ENCODE assay signal across 23 cellular contexts in genomic region chr1:37403166-37403565, GRCh38.
DNase-seq lines count a peak whose midpoint lies in the region; ATAC-seq and TF ChIP-seq lines count a peak whose summit lies in the region.
"Had no signal": no experiment of that assay in that cellular context is flagged by ENCODE, and none has a peak within 500 bp of the region (broad histone marks: within the 10 kb centered on the region; RNA-seq: fewer than 3 reads in every experiment).

No MANE protein-coding gene starts in this region.

- H3K4me1 Mint-ChIP-seq in endodermal cell: no peaks in the 10 kb centered on the region
- H3K4me1 Mint-ChIP-seq in stimulated activated naive B cell treated with anti-CD40 and anti-IgM and Interleukin-4, amounts not matched to agents 10 μg/mL and 1 μg/mL and 100 μg/mL, for 72 hours: no peaks in the 10 kb centered on the region
- H3K4me1 Mint-ChIP-seq: T-cell had no signal

- no peak overlapping the region for H2BK120ac ChIP-seq in neuronal stem cell (ENCODE audit: low read depth, low read length)

- H3K9ac ChIP-seq in endodermal cell (ENCODE audit: extremely low read depth, low read length, poor library complexity, severe bottlenecking) (no peak overlapping the region), neuronal stem cell (ENCODE audit: low read depth, low read length, poor library complexity) (no peak overlapping the region)
- H3K9ac ChIP-seq: BLaER1 treated with 17β-estradiol and CSF1 and Interleukin-3, amounts not matched to agents 10 nM and 100 nM had no signal

- H3K23ac ChIP-seq in neuronal stem cell (ENCODE audit: low read depth, low read length, poor library complexity): no peak overlapping the region

- no peak overlapping the region for H4K91ac ChIP-seq in neuronal stem cell (ENCODE audit: low read depth, low read length, poor library complexity)

- H3K14ac ChIP-seq in neuronal stem cell (ENCODE audit: low read length): no peak overlapping the region

- no peak overlapping the region for H3K4ac ChIP-seq in neuronal stem cell (ENCODE audit: low read length)

- H2AFZ ChIP-seq in neuronal stem cell (ENCODE audit: low read length): no peak overlapping the region

- no peak overlapping the region for H3K27ac Mint-ChIP-seq in endodermal cell
- no peak overlapping the region for H3K27ac Mint-ChIP-seq in stimulated activated naive B cell treated with anti-CD40 and anti-IgM and Interleukin-4, amounts not matched to agents 10 μg/mL and 1 μg/mL and 100 μg/mL, for 72 hours
- H3K27ac Mint-ChIP-seq: CD4-positive, alpha-beta T cell; T-cell had no signal

- H3K27me3 ChIP-seq in endodermal cell (ENCODE audit: control insufficient read depth, insufficient read depth, low read length, poor library complexity, severe bottlenecking): no peaks in the 10 kb centered on the region
- H3K27me3 ChIP-seq in neuronal stem cell (ENCODE audit: control insufficient read depth in 3 of 3, insufficient read depth in 3 of 3, low read depth in 1 of 3, low read length in 3 of 3): peaks cover 0 to 46% (median 0%) of the 10 kb centered on the region in 3 experiments
- H3K27me3 ChIP-seq: BLaER1 treated with 17β-estradiol and CSF1 and Interleukin-3, amounts not matched to agents 10 nM and 100 nM had no signal

- no peak overlapping the region for H4K8ac ChIP-seq in neuronal stem cell (ENCODE audit: low read depth, low read length)

- ATAC-seq in stimulated activated naive B cell treated with anti-CD40 and anti-IgM and Interleukin-4, amounts not matched to agents 10 μg/mL and 1 μg/mL and 100 μg/mL, for 72 hours (replicated peaks): no peak
- no peak for ATAC-seq in HG03159 (IDR thresholded peaks at IDR 0.05; ENCODE audit: unreplicated experiment)
- ATAC-seq: K562, T-cell had no signal

- no peak overlapping the region for H3K27ac ChIP-seq in endodermal cell (ENCODE audit: low read depth, low read length)
- no peak overlapping the region for H3K27ac ChIP-seq in neuronal stem cell (replicated peaks; ENCODE audit: low read length)
- H3K27ac ChIP-seq: BLaER1 treated with 17β-estradiol and CSF1 and Interleukin-3, amounts not matched to agents 10 nM and 100 nM had no signal

- H3K4me3 ChIP-seq in NB4 (ENCODE audit: low read depth, low read length) (no peak overlapping the region), endodermal cell (ENCODE audit: low read length) (no peak overlapping the region), neuronal stem cell (ENCODE audit: low read length in 2 of 2) (no peak overlapping the region)
- H3K4me3 ChIP-seq: BLaER1 treated with 17β-estradiol and CSF1 and Interleukin-3, amounts not matched to agents 10 nM and 100 nM; K562 had no signal

- H3K27me3 Mint-ChIP-seq in endodermal cell (ENCODE audit: insufficient read depth): no peaks in the 10 kb centered on the region
- peaks cover 21 to 35% of the 10 kb centered on the region in 2 donors for H3K27me3 Mint-ChIP-seq in stimulated activated naive B cell treated with anti-CD40 and anti-IgM and Interleukin-4, amounts not matched to agents 10 μg/mL and 1 μg/mL and 100 μg/mL, for 72 hours

- H3K36me3 Mint-ChIP-seq in endodermal cell (ENCODE audit: low read depth): no peaks in the 10 kb centered on the region
- H3K36me3 Mint-ChIP-seq in stimulated activated naive B cell treated with anti-CD40 and anti-IgM and Interleukin-4, amounts not matched to agents 10 μg/mL and 1 μg/mL and 100 μg/mL, for 72 hours: no peaks in the 10 kb centered on the region
- H3K36me3 Mint-ChIP-seq: T-cell had no signal

- no peak overlapping the region for H3K4me2 ChIP-seq in neuronal stem cell (ENCODE audit: insufficient read depth, low read length, poor library complexity, severe bottlenecking)
- H3K4me2 ChIP-seq: BLaER1 treated with 17β-estradiol and CSF1 and Interleukin-3, amounts not matched to agents 10 nM and 100 nM had no signal

- no peak overlapping the region for H3K4me3 Mint-ChIP-seq in endodermal cell
- H3K4me3 Mint-ChIP-seq in stimulated activated naive B cell treated with anti-CD40 and anti-IgM and Interleukin-4, amounts not matched to agents 10 μg/mL and 1 μg/mL and 100 μg/mL, for 72 hours: no peak overlapping the region
- H3K4me3 Mint-ChIP-seq: CD4-positive, alpha-beta T cell; T-cell had no signal

- H3K9me3 Mint-ChIP-seq in endodermal cell: no peaks in the 10 kb centered on the region
- H3K9me3 Mint-ChIP-seq in stimulated activated naive B cell treated with anti-CD40 and anti-IgM and Interleukin-4, amounts not matched to agents 10 μg/mL and 1 μg/mL and 100 μg/mL, for 72 hours: no peaks in the 10 kb centered on the region
- H3K9me3 Mint-ChIP-seq: CD4-positive, alpha-beta T cell; T-cell had no signal

- peak; percentile 39 for DNase-seq in NCI-H82 (lab: John Stamatoyannopoulos, UW)
- DNase-seq in NCI-H82 treated with DMSO at 0.1 percent for 48 hours (lab: John Stamatoyannopoulos, UW; ENCODE audit: unreplicated experiment): no peak
- DNase-seq in NB4 (ENCODE audit: low read depth): peak; percentile 9
- peak; percentile 59 for DNase-seq in endodermal cell
- DNase-seq in posterior vena cava (ENCODE audit: low spot score): peak; percentile 49
- DNase-seq in neuronal stem cell (ENCODE audit: low spot score): no peak
- DNase-seq in stimulated activated naive B cell treated with anti-CD40 and anti-IgM and Interleukin-4, amounts not matched to agents 10 μg/mL and 1 μg/mL and 100 μg/mL, for 72 hours: no peak
- DNase-seq: CD4-positive, alpha-beta T cell; DMS79 treated with DMSO at 0.1 percent for 48 hours; GF-D8; Kasumi-1; NCI-H1105 treated with DMSO at 0.1 percent for 48 hours; NCI-H146; NCI-H1930; NCI-H226; NCI-H510A treated with DMSO at 0.1 percent for 48 hours; NCI-H748 treated with DMSO at 0.1 percent for 48 hours; Right ventricle myocardium superior; RPMI8226; T-cell had no signal

- H3K4me1 ChIP-seq in endodermal cell (ENCODE audit: control insufficient read depth, insufficient read depth, low read length) (no peaks in the 10 kb centered on the region), neuronal stem cell (ENCODE audit: control insufficient read depth in 2 of 2, insufficient read depth in 1 of 2, low read depth in 1 of 2, low read length in 2 of 2) (peaks cover 0 to 2% of the 10 kb centered on the region in 2 donors)

- H2BK15ac ChIP-seq in neuronal stem cell (ENCODE audit: low read length): no peak overlapping the region

- TF ChIP-seq POLR2A in NB4 (IDR thresholded peaks at IDR 0.05; ENCODE audit: extremely low read depth, insufficient read length): no peak

- TF ChIP-seq CTCF in NB4 (IDR thresholded peaks at IDR 0.05; ENCODE audit: low read depth, low read length): no peak
- TF ChIP-seq CTCF in endodermal cell (conservative IDR thresholded peaks at IDR 0.05): peak; percentile 42

- no peak overlapping the region for H2AK5ac ChIP-seq in neuronal stem cell (ENCODE audit: low read depth, low read length)

- H2BK5ac ChIP-seq in neuronal stem cell (ENCODE audit: low read length): no peak overlapping the region

- no peaks in the 10 kb centered on the region for H3K36me3 ChIP-seq in endodermal cell (ENCODE audit: control insufficient read depth, insufficient read depth, low read length)
- no peaks in the 10 kb centered on the region for H3K36me3 ChIP-seq in neuronal stem cell (replicated peaks in 1 of 2; ENCODE audit: control insufficient read depth in 2 of 2, insufficient read depth in 2 of 2, low read length in 2 of 2)
- H3K36me3 ChIP-seq: BLaER1 treated with 17β-estradiol and CSF1 and Interleukin-3, amounts not matched to agents 10 nM and 100 nM had no signal

- no peaks in the 10 kb centered on the region for H3K79me1 ChIP-seq in neuronal stem cell (ENCODE audit: low read depth, low read length)

- 81 to 87% methylated on average over 2 to 4 of the region's 4 CpGs for WGBS in endodermal cell (ENCODE audit: insufficient coverage in 1 of 2, insufficient read length in 1 of 2), 2 experiments
- WGBS in neuronal stem cell (ENCODE audit: extremely low coverage in 2 of 2, insufficient read length in 2 of 2, insufficient replicate concordance in 1 of 2), 2 donors: no CpG with 5 or more reads among the region's 4 CpGs

- no peak overlapping the region for H3K18ac ChIP-seq in neuronal stem cell (ENCODE audit: low read length)

- no peak overlapping the region for H2BK12ac ChIP-seq in neuronal stem cell (ENCODE audit: low read length)

- H3K9me3 ChIP-seq in endodermal cell (ENCODE audit: control insufficient read depth, low read length) (no peaks in the 10 kb centered on the region), neuronal stem cell (replicated peaks in 1 of 2; ENCODE audit: control insufficient read depth in 2 of 2, insufficient read depth in 1 of 2, low read depth in 1 of 2, low read length in 2 of 2) (no peaks in the 10 kb centered on the region)
- H3K9me3 ChIP-seq: BLaER1 treated with 17β-estradiol and CSF1 and Interleukin-3, amounts not matched to agents 10 nM and 100 nM had no signal

- intact Hi-C loops in posterior vena cava (cut with DNase I): no loop called here

Comparison
In these comparisons a context has a peak if more than half of its experiments do, and no peak if none do; other contexts are left out.
1. DNase-seq: peak in NCI-H82 (single experiment), NB4 (single experiment), endodermal cell (single experiment) and posterior vena cava (single experiment); none in NCI-H82 treated with DMSO at 0.1 percent for 48 hours (single experiment), neuronal stem cell (single experiment) and stimulated activated naive B cell treated with anti-CD40 and anti-IgM and Interleukin-4, amounts not matched to agents 10 μg/mL and 1 μg/mL and 100 μg/mL, for 72 hours (single experiment).